Comparison of ENCODE assay signal across 15 cellular contexts in genomic region chr1:156241926-156242325, GRCh38. TPM values are rescaled to one million over a fixed set of nuclear protein-coding genes. Genes with fewer than 3 reads are reported as not detected.
DNase-seq lines count a peak whose midpoint lies in the region; ATAC-seq lines count a peak whose summit lies in the region.
"Had no signal": no experiment of that assay in that cellular context is flagged by ENCODE, and none has a peak within 500 bp of the region (broad histone marks: within the 10 kb centered on the region; RNA-seq: fewer than 3 reads in every experiment).

BGLAP (plus strand) TSS chr1:156242184; CDS start chr1:156242232, 48 bp downstream.

- no peaks in the 10 kb centered on the region for H3K27me3 Mint-ChIP-seq in stimulated activated naive CD8-positive, alpha-beta T cell treated with anti-CD3 and anti-CD28 coated beads, Interleukin-15, Interleukin-2, amounts not matched to agents 100 ng/mL and 50 ng/mL, for 24 hours
- H3K27me3 Mint-ChIP-seq in activated T-helper 17 cell treated with anti-CD3 and anti-CD28 coated beads, Interleukin-2, amount 50 U/mL, for 72 hours, result no peaks in the 10 kb centered on the region

- H3K9ac ChIP-seq in mesendoderm (ENCODE audit: low read length), result no peak within 1 kb of the TSS

- H3K27ac Mint-ChIP-seq in stimulated activated naive CD8-positive, alpha-beta T cell treated with anti-CD3 and anti-CD28 coated beads, Interleukin-15, Interleukin-2, amounts not matched to agents 100 ng/mL and 50 ng/mL, for 24 hours, result peak within 1 kb of the TSS; percentile 36
- H3K27ac Mint-ChIP-seq in activated T-helper 17 cell treated with anti-CD3 and anti-CD28 coated beads, Interleukin-2, amount 50 U/mL, for 72 hours, result peak within 1 kb of the TSS; percentile 39

- no peak within 1 kb of the TSS for H3K4me2 ChIP-seq in mesendoderm (ENCODE audit: low read length)

- H3K18ac ChIP-seq in mesendoderm (ENCODE audit: low read length), result no peak within 1 kb of the TSS

- no CpG with 5 or more reads among the region's 14 CpGs for WGBS in mesendoderm (ENCODE audit: extremely low coverage, insufficient coverage, low lambda C conversion rate)

- no peak within 1 kb of the TSS for H3K23ac ChIP-seq in mesendoderm (ENCODE audit: low read length)

- no peak within 1 kb of the TSS for H3K4ac ChIP-seq in mesendoderm (ENCODE audit: low read depth, low read length)

- H3K56ac ChIP-seq in mesendoderm (ENCODE audit: low read length), result peak within 1 kb of the TSS; percentile 42

- no peak within 1 kb of the TSS for H2AK5ac ChIP-seq in mesendoderm (ENCODE audit: low read length)

- no peaks in the 10 kb centered on the region for H3K79me2 ChIP-seq in mesendoderm (ENCODE audit: control insufficient read depth, insufficient read depth, low read length)

- H4K8ac ChIP-seq in mesendoderm (ENCODE audit: low read depth, low read length), result no peak within 1 kb of the TSS

- no peak for DNase-seq in stimulated activated naive CD8-positive, alpha-beta T cell treated with anti-CD3 and anti-CD28 coated beads, Interleukin-15, Interleukin-2, amounts not matched to agents 100 U/mL and 50 U/mL, for 24 hours
- no peak for DNase-seq in mesendoderm
- no peak for DNase-seq in NCI-H510A (lab: John Stamatoyannopoulos, UW)
- no peak for DNase-seq in NCI-H1417 (lab: John Stamatoyannopoulos, UW)
- DNase-seq: amniotic stem cell; Calu3; colonic mucosa; NCI-H1092 treated with DMSO at 0.1 percent for 48 hours; NCI-H345; stimulated activated CD4-positive, alpha-beta T cell treated with anti-CD3 and anti-CD28 coated beads, Interleukin-4, amount 100 ng/mL, for 24 hours; trophoblast cell had no signal

- H3K36me3 Mint-ChIP-seq in stimulated activated naive CD8-positive, alpha-beta T cell treated with anti-CD3 and anti-CD28 coated beads, Interleukin-15, Interleukin-2, amounts not matched to agents 100 ng/mL and 50 ng/mL, for 24 hours (ENCODE audit: low read depth), result peaks cover 37% of the 10 kb centered on the region
- peaks cover 39% of the 10 kb centered on the region for H3K36me3 Mint-ChIP-seq in activated T-helper 17 cell treated with anti-CD3 and anti-CD28 coated beads, Interleukin-2, amount 50 U/mL, for 72 hours (ENCODE audit: low read depth)

- H3K79me1 ChIP-seq in mesendoderm (ENCODE audit: low read length), result no peaks in the 10 kb centered on the region

- H3K4me1 ChIP-seq in mesendoderm (ENCODE audit: control insufficient read depth, low read depth, low read length), result no peaks in the 10 kb centered on the region

- H3K36me3 ChIP-seq in mesendoderm (ENCODE audit: control insufficient read depth, insufficient read depth, low read length), result peaks cover 3% of the 10 kb centered on the region
- H3K36me3 ChIP-seq: colonic mucosa had no signal

- no peaks in the 10 kb centered on the region for H3K9me3 Mint-ChIP-seq in stimulated activated naive CD8-positive, alpha-beta T cell treated with anti-CD3 and anti-CD28 coated beads, Interleukin-15, Interleukin-2, amounts not matched to agents 100 ng/mL and 50 ng/mL, for 24 hours
- H3K9me3 Mint-ChIP-seq in activated T-helper 17 cell treated with anti-CD3 and anti-CD28 coated beads, Interleukin-2, amount 50 U/mL, for 72 hours, result no peaks in the 10 kb centered on the region

- no peak within 1 kb of the TSS for H3K4me3 Mint-ChIP-seq in stimulated activated naive CD8-positive, alpha-beta T cell treated with anti-CD3 and anti-CD28 coated beads, Interleukin-15, Interleukin-2, amounts not matched to agents 100 ng/mL and 50 ng/mL, for 24 hours
- no peak within 1 kb of the TSS for H3K4me3 Mint-ChIP-seq in activated T-helper 17 cell treated with anti-CD3 and anti-CD28 coated beads, Interleukin-2, amount 50 U/mL, for 72 hours

- ATAC-seq in stimulated activated naive CD8-positive, alpha-beta T cell treated with anti-CD3 and anti-CD28 coated beads, Interleukin-15, Interleukin-2, amounts not matched to agents 100 U/mL and 50 U/mL, for 24 hours, result no peak
- ATAC-seq in activated T-helper 17 cell treated with anti-CD3 and anti-CD28 coated beads, Interleukin-2, amount 50 U/mL, for 72 hours (replicated peaks), result no peak
- ATAC-seq in GM18873 (IDR thresholded peaks at IDR 0.05; ENCODE audit: low FRiP score, unreplicated experiment) (no peak), GM18517 (IDR thresholded peaks at IDR 0.05; ENCODE audit: unreplicated experiment) (no peak)

- H2BK120ac ChIP-seq in mesendoderm (ENCODE audit: low read depth, low read length), result no peak within 1 kb of the TSS

- H3K27ac ChIP-seq in mesendoderm (ENCODE audit: low read depth, low read length), result no peak within 1 kb of the TSS
- H3K27ac ChIP-seq: colonic mucosa had no signal

- no peak within 1 kb of the TSS for H3K4me3 ChIP-seq in mesendoderm (ENCODE audit: low read length)
- H3K4me3 ChIP-seq: colonic mucosa had no signal

- no peak within 1 kb of the TSS for H2BK15ac ChIP-seq in mesendoderm (replicated peaks; ENCODE audit: low read depth)

- no peak within 1 kb of the TSS for H2BK5ac ChIP-seq in mesendoderm (ENCODE audit: low read length)

- H4K5ac ChIP-seq in mesendoderm (ENCODE audit: low read length), result no peak within 1 kb of the TSS

- H3K4me1 Mint-ChIP-seq in stimulated activated naive CD8-positive, alpha-beta T cell treated with anti-CD3 and anti-CD28 coated beads, Interleukin-15, Interleukin-2, amounts not matched to agents 100 ng/mL and 50 ng/mL, for 24 hours (ENCODE audit: low read depth), result peaks cover 33% of the 10 kb centered on the region
- peaks cover 14% of the 10 kb centered on the region for H3K4me1 Mint-ChIP-seq in activated T-helper 17 cell treated with anti-CD3 and anti-CD28 coated beads, Interleukin-2, amount 50 U/mL, for 72 hours

- no peaks in the 10 kb centered on the region for H3K27me3 ChIP-seq in mesendoderm (ENCODE audit: insufficient read depth, low read length, poor library complexity)

RNA-seq across cellular contexts. Expression of gene BGLAP, which starts in this region (rescaled TPM):
- total RNA-seq in activated T-helper 17 cell treated with anti-CD3 and anti-CD28 coated beads, Interleukin-2, amount 50 U/mL, for 72 hours, result 1 to 10 TPM; 3.2 to 6.8 TPM
- polyA plus RNA-seq in mesendoderm (2013, experiment 1 of 2), result 0.13 TPM
- 0.15 TPM for polyA plus RNA-seq in mesendoderm (2013, experiment 2 of 2)
